17 cellular contexts compared by ENCODE assay signal in genomic region chr11:24239016-24239720, GRCh38.
A peak's percentile ranks its signal among the peaks of the same experiment; 100 is the strongest.
DNase-seq lines count a peak whose midpoint lies in the region; ATAC-seq, FAIRE-seq and TF ChIP-seq lines count a peak whose summit lies in the region.
"Had no signal": no experiment of that assay in that cellular context is flagged by ENCODE, and none has a peak within 500 bp of the region (broad histone marks: within the 10 kb centered on the region; RNA-seq: fewer than 3 reads in every experiment).

No MANE protein-coding gene starts in this region.

- H3K27ac ChIP-seq in RWPE1: peak overlapping the region; percentile 63
- H3K27ac ChIP-seq in tibial nerve: no peak overlapping the region
- H3K27ac ChIP-seq in HepG2 (ENCODE audit: extremely low read length, insufficient read depth, low read length): no peak overlapping the region
- H3K27ac ChIP-seq: dorsolateral prefrontal cortex, heart left ventricle, KMS-11, SK-N-MC had no signal

- no peaks in the 10 kb centered on the region for H3K36me3 ChIP-seq in tibial nerve
- no peaks in the 10 kb centered on the region for H3K36me3 ChIP-seq in HepG2 (replicated peaks in 1 of 2; ENCODE audit: control insufficient read depth in 1 of 2, insufficient read depth in 2 of 2, low read length in 2 of 2)
- H3K36me3 ChIP-seq: heart left ventricle, sigmoid colon had no signal

- no peak for TF ChIP-seq EP300 in tibial nerve (IDR thresholded peaks at IDR 0.05)
- no peak for TF ChIP-seq EP300 in HepG2 (IDR thresholded peaks at IDR 0.05; ENCODE audit: low read depth in 2 of 2, low read length in 2 of 2)
- TF ChIP-seq EP300 in HepG2 (CRISPR knock-in tag; IDR thresholded peaks at IDR 0.05; ENCODE audit: borderline replicate concordance): no peak

- DNase-seq in GM04504 (ENCODE audit: low read depth) (peak; percentile 83), RWPE1 (ENCODE audit: low spot score) (peak; percentile 27), fibroblast of mammary gland (ENCODE audit: low read depth) (peak; percentile 77), retinal pigment epithelial cell (ENCODE audit: low read depth) (peak; percentile 20), SK-N-DZ (ENCODE audit: low spot score) (no peak), tibial nerve (ENCODE audit: low spot score in 2 of 2) (no peak), HepG2 (ENCODE audit: low spot score) (no peak)
- DNase-seq: activated B cell treated with CpG ODN at 0.5 μM for 24 hours; activated naive CD8-positive, alpha-beta T cell treated with anti-CD3 and anti-CD28 coated beads, Interleukin-2, amount 50 U/mL, for 24 hours; dorsolateral prefrontal cortex; NCI-H1930; NK-92 treated with Interleukin-12 subunit alpha and Interleukin-12 subunit beta, amount 100 ng/mL, for 24 hours; sigmoid colon had no signal

- in situ Hi-C loops in HepG2 (cut with HindIII; ENCODE audit: extremely low pct_ligation_motif_present, low pct_unique_long_range_greater_than_20kb): no loop called here

- H3K9me3 ChIP-seq in tibial nerve: no peaks in the 10 kb centered on the region
- H3K9me3 ChIP-seq in HepG2 (ENCODE audit: low read length): no peaks in the 10 kb centered on the region
- H3K9me3 ChIP-seq: sigmoid colon had no signal

- H3K27me3 ChIP-seq in tibial nerve (no peaks in the 10 kb centered on the region), HepG2 (ENCODE audit: control insufficient read depth in 1 of 2, insufficient read depth in 2 of 2, low read length in 2 of 2) (no peaks in the 10 kb centered on the region)
- H3K27me3 ChIP-seq: dorsolateral prefrontal cortex, heart left ventricle, sigmoid colon had no signal

- FAIRE-seq in HepG2 (lab: Jason Lieb, UNC): no peak

- no peak overlapping the region for H2AFZ ChIP-seq in HepG2 (ENCODE audit: low read length)

- POLR2A ChIA-PET in RWPE1 (lab: Yijun Ruan, JAX; ENCODE audit: low non-redundant PET) (no interaction called here), HepG2 (lab: Yijun Ruan, JAX) (no interaction called here)

- no peaks in the 10 kb centered on the region for H3K79me2 ChIP-seq in HepG2 (ENCODE audit: insufficient read depth, low read length)

- TF ChIP-seq POLR2A in tibial nerve (IDR thresholded peaks at IDR 0.05) (no peak), HepG2 (IDR thresholded peaks at IDR 0.05; ENCODE audit: insufficient read depth in 1 of 2, low read depth in 2 of 2, low read length in 2 of 2) (no peak)

- no peak for ATAC-seq in HepG2
- ATAC-seq: activated naive CD8-positive, alpha-beta T cell treated with anti-CD3 and anti-CD28 coated beads, Interleukin-2, amount 50 U/mL, for 24 hours; heart left ventricle; left lobe of liver had no signal

- BruUV-seq in HepG2 (replicated peaks; lab: Mats Ljungman, UMichigan): no TSS peak

- H3K4me1 ChIP-seq in tibial nerve: no peaks in the 10 kb centered on the region
- H3K4me1 ChIP-seq in HepG2 (ENCODE audit: insufficient read depth, low read length): no peaks in the 10 kb centered on the region
- H3K4me1 ChIP-seq: heart left ventricle had no signal

- no peak for TF ChIP-seq RAD21 in HepG2 (CRISPR knock-in tag; IDR thresholded peaks at IDR 0.05)

- H3K4me3 ChIP-seq in fibroblast of mammary gland (ENCODE audit: control insufficient read depth, low read depth, low read length) (no peak overlapping the region), retinal pigment epithelial cell (ENCODE audit: low read length) (no peak overlapping the region), tibial nerve (no peak overlapping the region), HepG2 (replicated peaks in 1 of 3; ENCODE audit: insufficient read depth in 1 of 3, low read depth in 2 of 3, low read length in 3 of 3) (no peak overlapping the region)
- H3K4me3 ChIP-seq: dorsolateral prefrontal cortex, heart left ventricle, sigmoid colon, SK-N-MC had no signal

- H3K9ac ChIP-seq in HepG2 (ENCODE audit: insufficient read depth, low read depth, low read length): no peak overlapping the region
- H3K9ac ChIP-seq: KMS-11 had no signal

- CTCF ChIA-PET in RWPE1 (lab: Yijun Ruan, JAX): no interaction called here
- CTCF ChIA-PET in HepG2 (lab: Yijun Ruan, JAX; ENCODE audit: low intra/inter-chr PET ratio, low total read pairs): no interaction called here

- no peaks in the 10 kb centered on the region for H4K20me1 ChIP-seq in HepG2 (ENCODE audit: insufficient read depth, low read length)

- intact Hi-C loops in HepG2 (cut with micrococcal nuclease; ENCODE audit: unreplicated experiment): no loop called here

- H3K4me2 ChIP-seq in HepG2 (ENCODE audit: low read depth, low read length): no peak overlapping the region
- H3K4me2 ChIP-seq: KMS-11 had no signal

- 82 to 85% methylated on average over 4 of the region's 4 CpGs for WGBS in tibial nerve, 2 donors
- 12% methylated on average over 4 of the region's 4 CpGs for WGBS in HepG2 (ENCODE audit: low lambda C conversion rate)

- TF ChIP-seq CTCF in RWPE1 (conservative IDR thresholded peaks at IDR 0.05; ENCODE audit: low read depth) (no peak), fibroblast of mammary gland (conservative IDR thresholded peaks at IDR 0.05; ENCODE audit: control insufficient read depth, insufficient read depth, low read depth, low read length) (no peak), retinal pigment epithelial cell (conservative IDR thresholded peaks at IDR 0.05; ENCODE audit: low read depth, low read length) (no peak), tibial nerve (IDR thresholded peaks at IDR 0.05) (no peak), HepG2 (CRISPR knock-in tag; IDR thresholded peaks at IDR 0.05) (no peak)

TF ChIP-seq in HepG2, 621 proteins besides CTCF, POLR2A, EP300 and RAD21:
- TF ChIP-seq TFAP4 (IDR thresholded peaks at IDR 0.05; ENCODE audit: borderline replicate concordance, low read depth) (no peak), ATF6 (CRISPR knock-in tag; conservative IDR thresholded peaks at IDR 0.05) (no peak)

Comparison
In these comparisons a context has a peak if more than half of its experiments do, and no peak if none do; other contexts are left out.
1. DNase-seq: peak in GM04504 (single experiment), RWPE1 (single experiment), fibroblast of mammary gland (single experiment) and retinal pigment epithelial cell (single experiment); none in SK-N-DZ (single experiment), tibial nerve (0 of 2) and HepG2 (single experiment).